ENCODE assay signal across 24 cellular contexts in genomic region chr11:127451852-127452251, GRCh38.
DNase-seq lines count a peak whose midpoint lies in the region; ATAC-seq lines count a peak whose summit lies in the region.
"Had no signal": no experiment of that assay in that cellular context is flagged by ENCODE, and none has a peak within 500 bp of the region (broad histone marks: within the 10 kb centered on the region; RNA-seq: fewer than 3 reads in every experiment).

No MANE protein-coding gene starts in this region.

- peak; percentile 57 to 90 for ATAC-seq in left cardiac atrium
- ATAC-seq in HG03139 (IDR thresholded peaks at IDR 0.05; ENCODE audit: unreplicated experiment), result no peak
- ATAC-seq: GM23338, left lobe of liver, natural killer cell, pancreas had no signal

- CTCF ChIA-PET in activated CD4-positive, alpha-beta memory T cell treated with anti-CD3 and anti-CD28 coated beads for 36 hours (lab: Charles Lee), result no interaction called here

- no peaks in the 10 kb centered on the region for H3K4me1 Mint-ChIP-seq in activated CD4-positive, alpha-beta memory T cell treated with anti-CD3 and anti-CD28 coated beads for 36 hours (ENCODE audit: low read depth)
- H3K4me1 Mint-ChIP-seq: natural killer cell had no signal

- H3K36me3 Mint-ChIP-seq in activated CD4-positive, alpha-beta memory T cell treated with anti-CD3 and anti-CD28 coated beads for 36 hours, result no peaks in the 10 kb centered on the region
- H3K36me3 Mint-ChIP-seq: natural killer cell had no signal

- peak in 11 of 14 donors; percentile 3 to 64 (median 36) for DNase-seq in C1 segment of cervical spinal cord (lab: John Stamatoyannopoulos, UW)
- peak; percentile 20 for DNase-seq in astrocyte of the hippocampus (ENCODE audit: low read depth, low spot score)
- DNase-seq in left cardiac atrium, result peak; percentile 53
- peak in 55 of 56 donors; percentile 5 to 92 (median 60) for DNase-seq in nucleus accumbens (lab: John Stamatoyannopoulos, UW)
- no peak for DNase-seq in activated naive CD4-positive, alpha-beta T cell treated with anti-CD3 and anti-CD28 coated beads, Interleukin-2, amount 50 U/mL, for 16 hours
- DNase-seq in NCI-H146 treated with DMSO at 0.1 percent for 48 hours (lab: John Stamatoyannopoulos, UW; ENCODE audit: unreplicated experiment), result no peak
- no peak for DNase-seq in activated CD4-positive, alpha-beta memory T cell treated with anti-CD3 and anti-CD28 coated beads for 36 hours
- DNase-seq: activated CD4-positive, alpha-beta T cell treated with anti-CD3 and anti-CD28 coated beads for 4 hours; activated naive CD4-positive, alpha-beta T cell; activated T-cell treated with anti-CD3 and anti-CD28 coated beads, Interleukin-2, amount 50 U/mL, for 24 hours; adrenal gland; BE2C; DMS79; KBM-7; natural killer cell; NCI-H1436 treated with DMSO at 0.1 percent for 48 hours; NCI-H2171 treated with DMSO at 0.1 percent for 48 hours; NCI-H526; RPMI8226 had no signal

- no peaks in the 10 kb centered on the region for H3K9me3 Mint-ChIP-seq in activated CD4-positive, alpha-beta memory T cell treated with anti-CD3 and anti-CD28 coated beads for 36 hours
- H3K9me3 Mint-ChIP-seq: activated T-cell treated with anti-CD3 and anti-CD28 coated beads, Interleukin-2, amount 50 U/mL, for 24 hours; GM23338; natural killer cell; T-helper 2 cell treated with Interferon-gamma antibody and Interleukin-4, amounts not matched to agents 5 μg/mL and 100 μg/mL, for 36 hours had no signal

- H3K27ac Mint-ChIP-seq in activated CD4-positive, alpha-beta memory T cell treated with anti-CD3 and anti-CD28 coated beads for 36 hours, result no peak overlapping the region
- H3K27ac Mint-ChIP-seq: activated T-cell treated with anti-CD3 and anti-CD28 coated beads, Interleukin-2, amount 50 U/mL, for 24 hours; GM23338; natural killer cell; T-helper 2 cell treated with Interferon-gamma antibody and Interleukin-4, amounts not matched to agents 5 μg/mL and 100 μg/mL, for 36 hours had no signal

- H3K27me3 Mint-ChIP-seq in activated CD4-positive, alpha-beta memory T cell treated with anti-CD3 and anti-CD28 coated beads for 36 hours, result no peaks in the 10 kb centered on the region
- H3K27me3 Mint-ChIP-seq: activated T-cell treated with anti-CD3 and anti-CD28 coated beads, Interleukin-2, amount 50 U/mL, for 24 hours had no signal

- POLR2A ChIA-PET in activated CD4-positive, alpha-beta memory T cell treated with anti-CD3 and anti-CD28 coated beads for 36 hours (lab: Charles Lee), result no interaction called here

- no peak overlapping the region for H3K4me3 Mint-ChIP-seq in activated CD4-positive, alpha-beta memory T cell treated with anti-CD3 and anti-CD28 coated beads for 36 hours
- H3K4me3 Mint-ChIP-seq: activated T-cell treated with anti-CD3 and anti-CD28 coated beads, Interleukin-2, amount 50 U/mL, for 24 hours; GM23338; natural killer cell; T-helper 2 cell treated with Interferon-gamma antibody and Interleukin-4, amounts not matched to agents 5 μg/mL and 100 μg/mL, for 36 hours had no signal

- intact Hi-C loops in left cardiac atrium (cut with DNase I), result no loop called here
- intact Hi-C loops in activated CD4-positive, alpha-beta memory T cell treated with anti-CD3 and anti-CD28 coated beads for 36 hours (cut with micrococcal nuclease), result no loop called here

Comparison
In these comparisons a context has a peak if more than half of its experiments do, and no peak if none do; other contexts are left out.
1. DNase-seq: peak in C1 segment of cervical spinal cord (11 of 14), astrocyte of the hippocampus (single experiment), left cardiac atrium (single experiment) and nucleus accumbens (55 of 56); none in activated naive CD4-positive, alpha-beta T cell treated with anti-CD3 and anti-CD28 coated beads, Interleukin-2, amount 50 U/mL, for 16 hours (single experiment), NCI-H146 treated with DMSO at 0.1 percent for 48 hours (single experiment) and activated CD4-positive, alpha-beta memory T cell treated with anti-CD3 and anti-CD28 coated beads for 36 hours (single experiment).